ENCODE assay signal across 15 cellular contexts in genomic region chr21:28018213-28018612, GRCh38.
DNase-seq lines count a peak whose midpoint lies in the region; ATAC-seq, FAIRE-seq and TF ChIP-seq lines count a peak whose summit lies in the region.
"Had no signal": no experiment of that assay in that cellular context is flagged by ENCODE, and none has a peak within 500 bp of the region (broad histone marks: within the 10 kb centered on the region; RNA-seq: fewer than 3 reads in every experiment).

No MANE protein-coding gene starts in this region.

- no peak overlapping the region for H3K23ac ChIP-seq in IMR-90 (ENCODE audit: low read depth, low read length)

- no peak overlapping the region for H3K9ac ChIP-seq in IMR-90 (ENCODE audit: low read depth, low read length)
- H3K9ac ChIP-seq in kidney (ENCODE audit: low read length in 2 of 2): no peak overlapping the region

- H2BK120ac ChIP-seq in IMR-90 (ENCODE audit: low read depth, low read length): 0 out of 2 replicates have a peak overlapping the region, but pooled peaks have one; percentile 40

- H2AK9ac ChIP-seq in IMR-90 (replicated peaks; ENCODE audit: low read depth, low read length, poor library complexity): no peak overlapping the region

- H3K4ac ChIP-seq in IMR-90 (ENCODE audit: low read depth, low read length): no peak overlapping the region

- H2AFZ ChIP-seq in IMR-90 (replicated peaks; ENCODE audit: low read length, poor library complexity): no peak overlapping the region

- peak overlapping the region; percentile 18; the same call in 1 of the 2 replicates for H3K18ac ChIP-seq in IMR-90 (ENCODE audit: low read depth, low read length)

- DNase-seq in IMR-90: no peak
- DNase-seq in caudate nucleus (lab: John Stamatoyannopoulos, UW): no peak
- DNase-seq in sciatic nerve (ENCODE audit: low spot score): no peak
- no peak for DNase-seq in G401 (ENCODE audit: low spot score)
- DNase-seq in kidney: no peak
- DNase-seq: Calu3; CD4-positive, alpha-beta T cell; DMS 273 treated with DMSO at 0.1 percent for 48 hours; HCEC 1CT; HFFc6 had no signal

- POLR2A ChIA-PET in IMR-90 (lab: Charles Lee; ENCODE audit: unreplicated experiment): no interaction called here

- H3K79me1 ChIP-seq in IMR-90 (ENCODE audit: low read depth in 1 of 2, low read length in 2 of 2): no peaks in the 10 kb centered on the region

- H3K4me1 ChIP-seq in IMR-90 (ENCODE audit: control insufficient read depth, insufficient read depth, low read length) (no peaks in the 10 kb centered on the region), kidney (ENCODE audit: control insufficient read depth in 1 of 2, insufficient read depth in 1 of 2, low read depth in 1 of 2, low read length in 2 of 2) (no peaks in the 10 kb centered on the region)

- no peak overlapping the region for H3K14ac ChIP-seq in IMR-90 (replicated peaks; ENCODE audit: low read depth, low read length)

- no peak overlapping the region for H4K91ac ChIP-seq in IMR-90 (ENCODE audit: insufficient read depth, low read depth, low read length)

- H4K5ac ChIP-seq in IMR-90 (ENCODE audit: low read depth, low read length): no peak overlapping the region

- no peak overlapping the region for H2BK20ac ChIP-seq in IMR-90 (ENCODE audit: low read depth, low read length)

- no peak overlapping the region for H3K27ac ChIP-seq in IMR-90 (ENCODE audit: insufficient read depth, low read length)
- peak overlapping the region; percentile 76 for H3K27ac ChIP-seq in caudate nucleus (ENCODE audit: low read depth, low read length)
- H3K27ac ChIP-seq in temporal lobe (ENCODE audit: low read depth, low read length): peak overlapping the region; percentile 92
- H3K27ac ChIP-seq in kidney (ENCODE audit: low read depth in 2 of 2, low read length in 2 of 2): no peak overlapping the region

- H3K9me3 ChIP-seq in IMR-90 (ENCODE audit: control insufficient read depth, insufficient read depth, low read length) (no peaks in the 10 kb centered on the region), kidney (ENCODE audit: control insufficient read depth in 1 of 2, low read length in 2 of 2) (no peaks in the 10 kb centered on the region)

- H3K36me3 ChIP-seq in IMR-90 (ENCODE audit: control insufficient read depth, insufficient read depth, low read length) (no peaks in the 10 kb centered on the region), kidney (ENCODE audit: control insufficient read depth in 1 of 2, insufficient read depth in 2 of 2, low read length in 2 of 2) (no peaks in the 10 kb centered on the region)

- no peak for TF ChIP-seq RAD21 in IMR-90 (IDR thresholded peaks at IDR 0.05; ENCODE audit: low read length)

- CTCF ChIA-PET in IMR-90 (lab: Yijun Ruan, JAX): no interaction called here

- no peaks in the 10 kb centered on the region for H4K20me1 ChIP-seq in IMR-90 (ENCODE audit: insufficient read depth, low read length)

- H3K27me3 ChIP-seq in IMR-90 (ENCODE audit: control insufficient read depth, insufficient read depth, low read length): no peaks in the 10 kb centered on the region

- TF ChIP-seq CTCF in IMR-90 (conservative IDR thresholded peaks at IDR 0.05; ENCODE audit: low read depth, low read length) (no peak), kidney (IDR thresholded peaks at IDR 0.05; ENCODE audit: borderline replicate concordance, extremely low read depth, insufficient read depth) (no peak)

- H4K8ac ChIP-seq in IMR-90 (ENCODE audit: low read depth in 2 of 2, low read length in 2 of 2): no peak overlapping the region

- WGBS in IMR-90 (ENCODE audit: extremely low coverage in 2 of 2, insufficient read length in 1 of 2), 2 experiments: 72% methylated on average over 2 of the region's 9 CpGs; no CpG with 5 or more reads in 1 of the 2 experiments

- in situ Hi-C loops in IMR-90 (cut with MboI; ENCODE audit: low sequenced_read_pairs): no loop called here
- in situ Hi-C loops in G401 (cut with HindIII; ENCODE audit: low sequenced_read_pairs): no loop called here

- H3K4me3 ChIP-seq in IMR-90 (ENCODE audit: insufficient read depth, low read depth, low read length) (no peak overlapping the region), kidney (ENCODE audit: low read length in 2 of 2) (no peak overlapping the region)
- H3K4me3 ChIP-seq: GM12878 had no signal

- no peak overlapping the region for H2BK5ac ChIP-seq in IMR-90 (ENCODE audit: low read depth, low read length, poor library complexity, severe bottlenecking)

- TF ChIP-seq POLR2A in IMR-90 (IDR thresholded peaks at IDR 0.05; ENCODE audit: low read depth, low read length): no peak

- H3K56ac ChIP-seq in IMR-90 (ENCODE audit: extremely low read depth, insufficient read depth, low read length): no peak overlapping the region

- H3K9me1 ChIP-seq in IMR-90 (ENCODE audit: insufficient read depth, low read length): no peaks in the 10 kb centered on the region

- no peak for FAIRE-seq in kidney (lab: Jason Lieb, UNC)
- FAIRE-seq: A204.1, GM12878, GM18507 had no signal

- no TSS peak for BruUV-seq in IMR-90 (replicated peaks; lab: Mats Ljungman, UMichigan)

- H2BK15ac ChIP-seq in IMR-90 (ENCODE audit: low read depth, low read length): no peak overlapping the region

- H3K4me2 ChIP-seq in IMR-90 (ENCODE audit: low read depth, low read length): no peak overlapping the region

- intact Hi-C loops in IMR-90 (cut with micrococcal nuclease): no loop called here
- intact Hi-C loops in sciatic nerve (cut with DNase I): no loop called here
- intact Hi-C loops in kidney (cut with DNase I): no loop called here

- dilution Hi-C loops in IMR-90 (cut with HindIII; ENCODE audit: low sequenced_read_pairs, unreplicated experiment): no loop called here

- no peak overlapping the region for H2AK5ac ChIP-seq in IMR-90 (ENCODE audit: low read depth, low read length)

- ATAC-seq in IMR-90 (ENCODE audit: low read depth) (no peak), sciatic nerve (peak; percentile 8), GM21515 (IDR thresholded peaks at IDR 0.05; ENCODE audit: unreplicated experiment) (no peak)
- ATAC-seq: GM12878 had no signal

TF ChIP-seq in IMR-90, 13 proteins besides CTCF, POLR2A, EP300 and RAD21:
- TF ChIP-seq RCOR1 (IDR thresholded peaks at IDR 0.05; ENCODE audit: insufficient replicate concordance, low read length) (no peak), CHD1 (IDR thresholded peaks at IDR 0.05; ENCODE audit: low read depth, low read length) (no peak), ELK1 (IDR thresholded peaks at IDR 0.05; ENCODE audit: borderline replicate concordance, low read depth, low read length) (no peak), FOS (IDR thresholded peaks at IDR 0.05; ENCODE audit: low read depth, low read length) (no peak), RFX5 (IDR thresholded peaks at IDR 0.05; ENCODE audit: low read depth, low read length) (no peak), MXI1 (IDR thresholded peaks at IDR 0.05; ENCODE audit: borderline replicate concordance, low read depth, low read length) (no peak), BHLHE40 (IDR thresholded peaks at IDR 0.05; ENCODE audit: low read depth, low read length) (no peak)
TF ChIP-seq in IMR-90: peak in this region for 0.

Comparison
In these comparisons a context has a peak if more than half of its experiments do, and no peak if none do; other contexts are left out.
1. H3K27ac ChIP-seq: peak in caudate nucleus (single experiment) and temporal lobe (single experiment); none in IMR-90 (single experiment) and kidney (0 of 2).